ENCODE assay signal across 1 cellular context in the genomic region with DNA sequence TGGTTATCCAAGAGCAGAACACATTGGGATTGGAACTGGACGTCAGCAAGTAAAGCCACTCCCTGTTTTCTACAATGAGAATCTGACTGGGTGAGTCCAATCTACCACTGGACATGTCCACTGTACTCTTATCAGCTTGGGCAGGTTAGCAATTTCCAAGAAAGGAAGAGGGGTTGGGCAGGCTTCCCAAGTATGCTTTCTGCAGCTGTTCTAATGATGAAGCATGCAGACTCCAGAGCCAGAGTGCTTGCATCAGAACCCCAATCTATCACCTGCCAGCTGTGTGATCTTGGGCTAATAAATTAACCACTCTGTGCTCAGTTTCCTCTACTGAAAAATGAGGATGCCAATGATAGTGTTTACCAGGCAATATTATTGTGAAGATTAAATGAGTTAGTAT.
A peak's percentile ranks its signal among the peaks of the same experiment; 100 is the strongest.
TF ChIP-seq lines count a peak whose summit lies in the region.

No MANE protein-coding gene starts in this region.

TF ChIP-seq in K562, 482 proteins besides CTCF, POLR2A, EP300 and RAD21 (continued from another document and continues in another):
- TF ChIP-seq, protein P1, sequence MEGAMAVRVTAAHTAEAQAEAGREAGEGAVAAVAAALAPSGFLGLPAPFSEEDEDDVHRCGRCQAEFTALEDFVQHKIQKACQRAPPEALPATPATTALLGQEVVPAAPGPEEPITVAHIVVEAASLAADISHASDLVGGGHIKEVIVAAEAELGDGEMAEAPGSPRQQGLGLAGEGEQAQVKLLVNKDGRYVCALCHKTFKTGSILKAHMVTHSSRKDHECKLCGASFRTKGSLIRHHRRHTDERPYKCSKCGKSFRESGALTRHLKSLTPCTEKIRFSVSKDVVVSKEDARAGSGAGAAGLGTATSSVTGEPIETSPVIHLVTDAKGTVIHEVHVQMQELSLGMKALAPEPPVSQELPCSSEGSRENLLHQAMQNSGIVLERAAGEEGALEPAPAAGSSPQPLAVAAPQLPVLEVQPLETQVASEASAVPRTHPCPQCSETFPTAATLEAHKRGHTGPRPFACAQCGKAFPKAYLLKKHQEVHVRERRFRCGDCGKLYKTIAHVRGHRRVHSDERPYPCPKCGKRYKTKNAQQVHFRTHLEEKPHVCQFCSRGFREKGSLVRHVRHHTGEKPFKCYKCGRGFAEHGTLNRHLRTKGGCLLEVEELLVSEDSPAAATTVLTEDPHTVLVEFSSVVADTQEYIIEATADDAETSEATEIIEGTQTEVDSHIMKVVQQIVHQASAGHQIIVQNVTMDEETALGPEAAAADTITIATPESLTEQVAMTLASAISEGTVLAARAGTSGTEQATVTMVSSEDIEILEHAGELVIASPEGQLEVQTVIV (CRISPR knock-in tag; IDR thresholded peaks at IDR 0.05; ENCODE audit: borderline replicate concordance), result no peak
- no peak for TF ChIP-seq MTA3 (IDR thresholded peaks at IDR 0.05; ENCODE audit: borderline replicate concordance)
- TF ChIP-seq ZNF224 (CRISPR knock-in tag; IDR thresholded peaks at IDR 0.05), result no peak
- TF ChIP-seq, protein P2, sequence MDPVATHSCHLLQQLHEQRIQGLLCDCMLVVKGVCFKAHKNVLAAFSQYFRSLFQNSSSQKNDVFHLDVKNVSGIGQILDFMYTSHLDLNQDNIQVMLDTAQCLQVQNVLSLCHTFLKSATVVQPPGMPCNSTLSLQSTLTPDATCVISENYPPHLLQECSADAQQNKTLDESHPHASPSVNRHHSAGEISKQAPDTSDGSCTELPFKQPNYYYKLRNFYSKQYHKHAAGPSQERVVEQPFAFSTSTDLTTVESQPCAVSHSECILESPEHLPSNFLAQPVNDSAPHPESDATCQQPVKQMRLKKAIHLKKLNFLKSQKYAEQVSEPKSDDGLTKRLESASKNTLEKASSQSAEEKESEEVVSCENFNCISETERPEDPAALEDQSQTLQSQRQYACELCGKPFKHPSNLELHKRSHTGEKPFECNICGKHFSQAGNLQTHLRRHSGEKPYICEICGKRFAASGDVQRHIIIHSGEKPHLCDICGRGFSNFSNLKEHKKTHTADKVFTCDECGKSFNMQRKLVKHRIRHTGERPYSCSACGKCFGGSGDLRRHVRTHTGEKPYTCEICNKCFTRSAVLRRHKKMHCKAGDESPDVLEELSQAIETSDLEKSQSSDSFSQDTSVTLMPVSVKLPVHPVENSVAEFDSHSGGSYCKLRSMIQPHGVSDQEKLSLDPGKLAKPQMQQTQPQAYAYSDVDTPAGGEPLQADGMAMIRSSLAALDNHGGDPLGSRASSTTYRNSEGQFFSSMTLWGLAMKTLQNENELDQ (CRISPR knock-in tag; IDR thresholded peaks at IDR 0.05; ENCODE audit: borderline replicate concordance), result no peak
- TF ChIP-seq BACH1 (tag; IDR thresholded peaks at IDR 0.05), result no peak
- no peak for TF ChIP-seq NR2C2 (CRISPR knock-in tag; IDR thresholded peaks at IDR 0.05)
- no peak for TF ChIP-seq NR2C2 (tag; IDR thresholded peaks at IDR 0.05)
- TF ChIP-seq, protein P3, sequence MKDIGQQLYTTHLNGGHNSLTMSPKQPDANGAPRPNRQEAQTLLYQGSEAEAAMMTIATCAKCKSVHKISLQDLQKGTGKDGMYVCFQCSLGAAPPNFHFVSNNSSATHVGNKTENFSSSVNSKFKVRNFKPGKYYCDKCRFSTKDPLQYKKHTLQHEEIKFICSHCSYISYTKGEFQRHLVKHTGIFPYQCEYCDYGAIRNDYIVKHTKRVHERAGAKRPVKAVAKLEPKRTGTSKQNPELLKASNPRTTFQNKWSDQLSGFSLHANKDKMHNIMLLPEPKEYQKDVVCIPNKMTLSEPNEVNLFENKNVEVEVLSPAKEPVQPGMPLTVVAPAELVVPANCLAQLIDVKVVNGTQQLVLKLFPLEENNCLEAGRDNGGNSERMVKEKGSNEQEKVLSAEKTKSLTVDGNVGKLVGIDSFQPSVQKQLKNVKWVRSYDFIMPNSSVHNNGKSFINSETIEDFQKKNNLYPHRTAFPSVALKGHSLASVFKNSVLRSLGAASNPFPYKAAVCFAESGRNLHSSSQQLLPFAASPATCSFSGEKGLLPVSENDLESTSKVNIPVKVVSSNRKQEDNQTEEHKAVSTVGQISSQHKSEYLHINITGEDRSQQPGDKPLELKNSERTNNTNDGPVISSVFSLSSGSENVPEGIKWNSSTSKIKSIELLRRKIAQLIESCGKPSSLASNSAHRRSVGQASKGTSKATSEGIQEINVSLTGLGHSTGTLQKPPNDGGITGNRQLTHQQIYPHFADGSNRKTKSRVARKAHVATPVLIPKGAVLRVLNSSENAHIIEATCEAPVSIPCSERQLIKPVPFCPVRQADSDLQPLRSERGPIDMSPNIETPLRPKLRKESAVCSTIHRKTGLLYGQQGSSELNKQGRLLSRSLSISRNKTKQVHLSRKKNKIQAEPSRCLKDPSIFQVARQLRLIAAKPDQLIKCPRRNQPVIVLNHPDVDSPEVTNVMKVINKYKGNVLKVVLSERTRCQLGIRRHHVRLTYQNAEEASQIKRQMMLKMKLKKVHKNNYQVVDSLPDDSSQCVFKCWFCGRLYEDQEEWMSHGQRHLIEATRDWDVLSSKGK (CRISPR knock-in tag; IDR thresholded peaks at IDR 0.05), result no peak
- TF ChIP-seq, protein P4, sequence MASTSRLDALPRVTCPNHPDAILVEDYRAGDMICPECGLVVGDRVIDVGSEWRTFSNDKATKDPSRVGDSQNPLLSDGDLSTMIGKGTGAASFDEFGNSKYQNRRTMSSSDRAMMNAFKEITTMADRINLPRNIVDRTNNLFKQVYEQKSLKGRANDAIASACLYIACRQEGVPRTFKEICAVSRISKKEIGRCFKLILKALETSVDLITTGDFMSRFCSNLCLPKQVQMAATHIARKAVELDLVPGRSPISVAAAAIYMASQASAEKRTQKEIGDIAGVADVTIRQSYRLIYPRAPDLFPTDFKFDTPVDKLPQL (IDR thresholded peaks at IDR 0.05; ENCODE audit: extremely low read depth, insufficient read length), result no peak
- TF ChIP-seq, protein P5, sequence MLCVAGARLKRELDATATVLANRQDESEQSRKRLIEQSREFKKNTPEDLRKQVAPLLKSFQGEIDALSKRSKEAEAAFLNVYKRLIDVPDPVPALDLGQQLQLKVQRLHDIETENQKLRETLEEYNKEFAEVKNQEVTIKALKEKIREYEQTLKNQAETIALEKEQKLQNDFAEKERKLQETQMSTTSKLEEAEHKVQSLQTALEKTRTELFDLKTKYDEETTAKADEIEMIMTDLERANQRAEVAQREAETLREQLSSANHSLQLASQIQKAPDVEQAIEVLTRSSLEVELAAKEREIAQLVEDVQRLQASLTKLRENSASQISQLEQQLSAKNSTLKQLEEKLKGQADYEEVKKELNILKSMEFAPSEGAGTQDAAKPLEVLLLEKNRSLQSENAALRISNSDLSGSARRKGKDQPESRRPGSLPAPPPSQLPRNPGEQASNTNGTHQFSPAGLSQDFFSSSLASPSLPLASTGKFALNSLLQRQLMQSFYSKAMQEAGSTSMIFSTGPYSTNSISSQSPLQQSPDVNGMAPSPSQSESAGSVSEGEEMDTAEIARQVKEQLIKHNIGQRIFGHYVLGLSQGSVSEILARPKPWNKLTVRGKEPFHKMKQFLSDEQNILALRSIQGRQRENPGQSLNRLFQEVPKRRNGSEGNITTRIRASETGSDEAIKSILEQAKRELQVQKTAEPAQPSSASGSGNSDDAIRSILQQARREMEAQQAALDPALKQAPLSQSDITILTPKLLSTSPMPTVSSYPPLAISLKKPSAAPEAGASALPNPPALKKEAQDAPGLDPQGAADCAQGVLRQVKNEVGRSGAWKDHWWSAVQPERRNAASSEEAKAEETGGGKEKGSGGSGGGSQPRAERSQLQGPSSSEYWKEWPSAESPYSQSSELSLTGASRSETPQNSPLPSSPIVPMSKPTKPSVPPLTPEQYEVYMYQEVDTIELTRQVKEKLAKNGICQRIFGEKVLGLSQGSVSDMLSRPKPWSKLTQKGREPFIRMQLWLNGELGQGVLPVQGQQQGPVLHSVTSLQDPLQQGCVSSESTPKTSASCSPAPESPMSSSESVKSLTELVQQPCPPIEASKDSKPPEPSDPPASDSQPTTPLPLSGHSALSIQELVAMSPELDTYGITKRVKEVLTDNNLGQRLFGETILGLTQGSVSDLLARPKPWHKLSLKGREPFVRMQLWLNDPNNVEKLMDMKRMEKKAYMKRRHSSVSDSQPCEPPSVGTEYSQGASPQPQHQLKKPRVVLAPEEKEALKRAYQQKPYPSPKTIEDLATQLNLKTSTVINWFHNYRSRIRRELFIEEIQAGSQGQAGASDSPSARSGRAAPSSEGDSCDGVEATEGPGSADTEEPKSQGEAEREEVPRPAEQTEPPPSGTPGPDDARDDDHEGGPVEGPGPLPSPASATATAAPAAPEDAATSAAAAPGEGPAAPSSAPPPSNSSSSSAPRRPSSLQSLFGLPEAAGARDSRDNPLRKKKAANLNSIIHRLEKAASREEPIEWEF (CRISPR knock-in tag; IDR thresholded peaks at IDR 0.05), result no peak
- TF ChIP-seq CBFA2T2 (conservative IDR thresholded peaks at IDR 0.05), result peak; percentile 91
- no peak for TF ChIP-seq COPS2 (conservative IDR thresholded peaks at IDR 0.05)
- TF ChIP-seq, protein P6, sequence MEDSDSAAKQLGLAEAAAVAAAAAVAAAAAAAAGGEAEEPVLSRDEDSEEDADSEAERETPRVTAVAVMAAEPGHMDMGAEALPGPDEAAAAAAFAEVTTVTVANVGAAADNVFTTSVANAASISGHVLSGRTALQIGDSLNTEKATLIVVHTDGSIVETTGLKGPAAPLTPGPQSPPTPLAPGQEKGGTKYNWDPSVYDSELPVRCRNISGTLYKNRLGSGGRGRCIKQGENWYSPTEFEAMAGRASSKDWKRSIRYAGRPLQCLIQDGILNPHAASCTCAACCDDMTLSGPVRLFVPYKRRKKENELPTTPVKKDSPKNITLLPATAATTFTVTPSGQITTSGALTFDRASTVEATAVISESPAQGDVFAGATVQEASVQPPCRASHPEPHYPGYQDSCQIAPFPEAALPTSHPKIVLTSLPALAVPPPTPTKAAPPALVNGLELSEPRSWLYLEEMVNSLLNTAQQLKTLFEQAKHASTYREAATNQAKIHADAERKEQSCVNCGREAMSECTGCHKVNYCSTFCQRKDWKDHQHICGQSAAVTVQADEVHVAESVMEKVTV (CRISPR knock-in tag; IDR thresholded peaks at IDR 0.05), result no peak
- no peak for TF ChIP-seq FUS (optimal IDR thresholded peaks at IDR 0.05; ENCODE audit: low read depth, low read length)
- TF ChIP-seq ZBED1 (IDR thresholded peaks at IDR 0.05), result no peak
- peak; percentile 70 for TF ChIP-seq DPF2 (IDR thresholded peaks at IDR 0.05)
- no peak for TF ChIP-seq SMAD2 (IDR thresholded peaks at IDR 0.05; ENCODE audit: low read depth, low read length)
- no peak for TF ChIP-seq SP2 (IDR thresholded peaks at IDR 0.05; ENCODE audit: extremely low read depth, low read depth, low read length, poor library complexity, severe bottlenecking)
- peak; percentile 56; the same call in 1 of the 2 replicates for TF ChIP-seq NCOA1 (IDR thresholded peaks at IDR 0.05; ENCODE audit: low read depth)
- no peak for TF ChIP-seq MIER1 (IDR thresholded peaks at IDR 0.05; ENCODE audit: low read depth)
- no peak for TF ChIP-seq ZNF324 (CRISPR knock-in tag; IDR thresholded peaks at IDR 0.05)
